38 cellular contexts compared by ENCODE assay signal in genomic region chr20:24892931-24893330, GRCh38. TPM values are rescaled to one million over a fixed set of nuclear protein-coding genes. Genes with fewer than 3 reads are reported as not detected.
"Had no signal": no experiment of that assay in that cellular context is flagged by ENCODE, and none has a peak within 500 bp of the region (broad histone marks: within the 10 kb centered on the region; RNA-seq: fewer than 3 reads in every experiment).

No MANE protein-coding gene starts in this region.

- H3K27ac Mint-ChIP-seq: activated B cell treated with CpG ODN at 0.5 μM for 24 hours; activated CD8-positive, alpha-beta T cell treated with anti-CD3 and anti-CD28 coated beads for 36 hours; activated naive CD4-positive, alpha-beta T cell treated with anti-CD3 and anti-CD28 coated beads for 36 hours; activated naive CD4-positive, alpha-beta T cell treated with anti-CD3 and anti-CD28 coated beads, Interleukin-2, amount 50 U/mL, for 24 hours; activated naive CD8-positive, alpha-beta T cell treated with anti-CD3 and anti-CD28 coated beads for 36 hours; activated naive CD8-positive, alpha-beta T cell treated with anti-CD3 and anti-CD28 coated beads, Interleukin-2, amount 50 U/mL, for 24 hours; activated T-helper 1 cell treated with anti-CD3 and anti-CD28 coated beads, Interleukin-12 subunit alpha, Interleukin-12 subunit beta, Interleukin-2, Interleukin-4 antibody, amounts not matched to agents 30 ng/mL and 10 ng/mL and 1 ng/mL, durations not matched to agents 14 hours and 24 hours and 36 hours; activated T-helper 2 cell treated with anti-CD3 and anti-CD28 coated beads, Interferon-gamma antibody, Interleukin-2, Interleukin-4, amounts not matched to agents 10 μg/mL and 5 μg/mL and 100 μg/mL, durations not matched to agents 14 hours and 24 hours and 36 hours; brain; T-helper 17 cell; T-helper 2 cell treated with Interferon-gamma antibody and Interleukin-4, amounts not matched to agents 5 μg/mL and 100 μg/mL, for 36 hours had no signal

- H3K9me3 ChIP-seq: adrenal gland, ascending aorta, breast epithelium, colonic mucosa, esophagus squamous epithelium, gastroesophageal sphincter had no signal

- H3K36me3 Mint-ChIP-seq: activated naive CD4-positive, alpha-beta T cell treated with anti-CD3 and anti-CD28 coated beads, Interleukin-2, amount 50 U/mL, for 24 hours; activated naive CD8-positive, alpha-beta T cell treated with anti-CD3 and anti-CD28 coated beads for 36 hours; brain had no signal

- ATAC-seq: activated CD4-positive, CD25-positive, alpha-beta regulatory T cell treated with anti-CD3 and anti-CD28 coated beads, Interleukin-2, amount 50 U/mL, for 24 hours; activated CD8-positive, alpha-beta T cell treated with anti-CD3 and anti-CD28 coated beads for 36 hours; activated naive CD8-positive, alpha-beta T cell treated with anti-CD3 and anti-CD28 coated beads, Interleukin-2, amount 50 U/mL, for 24 hours; gastroesophageal sphincter; T-helper 17 cell had no signal

- H3K27me3 Mint-ChIP-seq: activated B cell treated with CpG ODN at 0.5 μM for 24 hours; activated CD8-positive, alpha-beta T cell treated with anti-CD3 and anti-CD28 coated beads for 36 hours; activated naive CD4-positive, alpha-beta T cell treated with anti-CD3 and anti-CD28 coated beads, Interleukin-2, amount 50 U/mL, for 24 hours; activated naive CD8-positive, alpha-beta T cell treated with anti-CD3 and anti-CD28 coated beads for 36 hours; activated naive CD8-positive, alpha-beta T cell treated with anti-CD3 and anti-CD28 coated beads, Interleukin-2, amount 50 U/mL, for 24 hours; brain; T-helper 17 cell had no signal

- H3K4me1 Mint-ChIP-seq: activated B cell treated with CpG ODN at 0.5 μM for 24 hours; activated naive CD4-positive, alpha-beta T cell treated with anti-CD3 and anti-CD28 coated beads, Interleukin-2, amount 50 U/mL, for 24 hours; activated naive CD8-positive, alpha-beta T cell treated with anti-CD3 and anti-CD28 coated beads for 36 hours; activated naive CD8-positive, alpha-beta T cell treated with anti-CD3 and anti-CD28 coated beads, Interleukin-2, amount 50 U/mL, for 24 hours; brain; T-helper 17 cell had no signal

- H3K4me3 Mint-ChIP-seq: activated B cell treated with CpG ODN at 0.5 μM for 24 hours; activated CD8-positive, alpha-beta T cell treated with anti-CD3 and anti-CD28 coated beads for 36 hours; activated naive CD4-positive, alpha-beta T cell treated with anti-CD3 and anti-CD28 coated beads for 36 hours; activated naive CD4-positive, alpha-beta T cell treated with anti-CD3 and anti-CD28 coated beads, Interleukin-2, amount 50 U/mL, for 24 hours; activated naive CD8-positive, alpha-beta T cell treated with anti-CD3 and anti-CD28 coated beads for 36 hours; activated naive CD8-positive, alpha-beta T cell treated with anti-CD3 and anti-CD28 coated beads, Interleukin-2, amount 50 U/mL, for 24 hours; activated T-helper 1 cell treated with anti-CD3 and anti-CD28 coated beads, Interleukin-12 subunit alpha, Interleukin-12 subunit beta, Interleukin-2, Interleukin-4 antibody, amounts not matched to agents 30 ng/mL and 10 ng/mL and 1 ng/mL, durations not matched to agents 14 hours and 24 hours and 36 hours; brain; T-helper 17 cell; T-helper 2 cell treated with Interferon-gamma antibody and Interleukin-4, amounts not matched to agents 5 μg/mL and 100 μg/mL, for 36 hours had no signal

- H3K27me3 ChIP-seq: adrenal gland, ascending aorta, breast epithelium, cardiac muscle cell, colonic mucosa, esophagus squamous epithelium, gastroesophageal sphincter had no signal

- H3K9me3 Mint-ChIP-seq: activated B cell treated with CpG ODN at 0.5 μM for 24 hours; activated CD8-positive, alpha-beta T cell treated with anti-CD3 and anti-CD28 coated beads for 36 hours; activated naive CD4-positive, alpha-beta T cell treated with anti-CD3 and anti-CD28 coated beads, Interleukin-2, amount 50 U/mL, for 24 hours; activated naive CD8-positive, alpha-beta T cell treated with anti-CD3 and anti-CD28 coated beads for 36 hours; activated naive CD8-positive, alpha-beta T cell treated with anti-CD3 and anti-CD28 coated beads, Interleukin-2, amount 50 U/mL, for 24 hours; activated T-helper 1 cell treated with anti-CD3 and anti-CD28 coated beads, Interleukin-12 subunit alpha, Interleukin-12 subunit beta, Interleukin-2, Interleukin-4 antibody, amounts not matched to agents 30 ng/mL and 10 ng/mL and 1 ng/mL, durations not matched to agents 14 hours and 24 hours and 36 hours; activated T-helper 2 cell treated with anti-CD3 and anti-CD28 coated beads, Interferon-gamma antibody, Interleukin-2, Interleukin-4, amounts not matched to agents 10 μg/mL and 5 μg/mL and 100 μg/mL, durations not matched to agents 14 hours and 24 hours and 36 hours had no signal

- H3K27ac ChIP-seq: adrenal gland, ascending aorta, breast epithelium, cardiac muscle cell, colonic mucosa, epithelial cell of prostate, esophagus squamous epithelium, gastroesophageal sphincter, WERI-Rb-1 had no signal

- H3K4me3 ChIP-seq: adrenal gland, ascending aorta, breast epithelium, cardiac muscle cell, colonic mucosa, esophagus squamous epithelium, gastroesophageal sphincter had no signal

- H3K36me3 ChIP-seq: adrenal gland, ascending aorta, breast epithelium, cardiac muscle cell, colonic mucosa, esophagus squamous epithelium, gastroesophageal sphincter, WERI-Rb-1 had no signal

- H3K4me1 ChIP-seq: adrenal gland, ascending aorta, breast epithelium, colonic mucosa, esophagus squamous epithelium, gastroesophageal sphincter had no signal

- DNase-seq: activated B cell treated with CpG ODN at 0.5 μM for 24 hours; activated CD4-positive, alpha-beta T cell treated with anti-CD3 and anti-CD28 coated beads for 48 hours; activated CD4-positive, alpha-beta T cell treated with anti-CD3 and anti-CD28 coated beads, Interleukin-2, amount 50 U/mL, for 1 hour; activated CD4-positive, alpha-beta T cell treated with anti-CD3 and anti-CD28 coated beads, Interleukin-2, amount 50 U/mL, for 48 hours; activated CD8-positive, alpha-beta T cell treated with anti-CD3 and anti-CD28 coated beads for 36 hours; activated effector memory CD4-positive, alpha-beta T cell treated with anti-CD3 and anti-CD28 coated beads, Interleukin-2, amount 50 U/mL, for 16 hours; activated naive CD4-positive, alpha-beta T cell treated with anti-CD3 and anti-CD28 coated beads for 36 hours; activated naive CD8-positive, alpha-beta T cell treated with anti-CD3 and anti-CD28 coated beads for 36 hours; activated naive CD8-positive, alpha-beta T cell treated with anti-CD3 and anti-CD28 coated beads, Interleukin-2, amount 50 U/mL, for 24 hours; activated T-cell treated with anti-CD3 and anti-CD28 coated beads, Interleukin-2, amount 50 U/mL, for 48 hours; adrenal gland; amygdala; central memory CD4-positive, alpha-beta T cell; cerebellar nuclear complex; effector CD8-positive, alpha-beta T cell; esophagus squamous epithelium; foreskin melanocyte; T-helper 1 cell; T-helper 17 cell; T1000 had no signal

RNA-seq across cellular contexts. Expression of gene CST7, which starts 56.1 kb away (rescaled TPM):
- total RNA-seq: ascending aorta, cardiac muscle cell, dermis microvascular lymphatic vessel endothelial cell, endothelial cell of umbilical vein, fibroblast of lung, fibroblast of villous mesenchyme, glomerular endothelial cell had no signal
